ENCODE assay signal across 2 cellular contexts in the genomic region with DNA sequence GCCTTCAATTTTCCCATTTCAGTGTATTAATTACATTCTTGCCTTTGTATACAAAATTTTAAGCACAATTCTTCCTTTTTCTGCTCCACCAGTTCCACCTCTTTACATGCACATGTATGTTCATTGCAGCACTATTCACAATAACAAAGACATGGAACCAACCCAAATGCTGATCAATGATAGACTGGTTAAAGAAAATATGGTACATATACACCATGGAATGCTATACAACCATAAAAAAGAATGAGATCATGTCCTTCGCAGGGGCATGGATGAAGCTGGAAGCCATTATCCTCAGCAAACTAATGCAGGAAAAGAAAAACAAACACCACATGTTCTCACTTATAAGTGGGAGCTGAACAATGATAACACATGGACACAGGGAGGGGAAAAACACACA.
A peak's percentile ranks its signal among the peaks of the same experiment; 100 is the strongest.
DNase-seq lines count a peak whose midpoint lies in the region; ATAC-seq and TF ChIP-seq lines count a peak whose summit lies in the region.
"Not testable (repeated sequence)": the region's sequence is repeated elsewhere in the genome, so short reads cannot be mapped to it uniquely, and the experiment has no call there.

No MANE protein-coding gene starts in this region.

- ATAC-seq in SK-N-SH treated with all-trans-retinoic acid at 6 μM for 48 hours: not testable (repeated sequence)

- DNase-seq in NCI-H748 (lab: John Stamatoyannopoulos, UW; ENCODE audit: unreplicated experiment): peak; percentile 2

TF ChIP-seq in SK-N-SH treated with all-trans-retinoic acid at 6 μM for 48 hours, 23 proteins besides CTCF, POLR2A, EP300 and RAD21:
- TF ChIP-seq ZNF70 (CRISPR knock-in tag; IDR thresholded peaks at IDR 0.05) (0 out of 2 replicates have a peak, but pooled peaks have one; percentile 12), ZNF8 (CRISPR knock-in tag; IDR thresholded peaks at IDR 0.05) (peak; percentile 94)
